ENCODE assay signal across 14 cellular contexts in genomic region chr3:113166357-113166718, GRCh38. TPM values are rescaled to one million over a fixed set of nuclear protein-coding genes. Genes with fewer than 3 reads are reported as not detected.
DNase-seq lines count a peak whose midpoint lies in the region; ATAC-seq and TF ChIP-seq lines count a peak whose summit lies in the region.
"Had no signal": no experiment of that assay in that cellular context is flagged by ENCODE, and none has a peak within 500 bp of the region (broad histone marks: within the 10 kb centered on the region; RNA-seq: fewer than 3 reads in every experiment).

No MANE protein-coding gene starts in this region.

- peak; percentile 20 for ATAC-seq in esophagus mucosa
- ATAC-seq: naive thymus-derived CD8-positive, alpha-beta T cell had no signal

- peaks cover 12 to 25% of the 10 kb centered on the region in 2 donors for H3K4me1 ChIP-seq in muscle layer of duodenum (ENCODE audit: control insufficient read depth in 1 of 2, insufficient read depth in 2 of 2, low read length in 2 of 2)
- peaks cover 35% of the 10 kb centered on the region for H3K4me1 ChIP-seq in stomach smooth muscle (ENCODE audit: control insufficient read depth, insufficient read depth, low read length)

- H3K27ac ChIP-seq in muscle layer of duodenum (ENCODE audit: low read length) = peak overlapping the region; percentile 82
- H3K27ac ChIP-seq in stomach smooth muscle (ENCODE audit: low read length) = peak overlapping the region; percentile 78
- H3K27ac ChIP-seq: C4-2B had no signal

- H3K36me3 ChIP-seq in muscle layer of duodenum (ENCODE audit: control insufficient read depth in 1 of 2, insufficient read depth in 2 of 2, low read length in 2 of 2) = no peaks in the 10 kb centered on the region
- no peaks in the 10 kb centered on the region for H3K36me3 ChIP-seq in stomach smooth muscle (ENCODE audit: control insufficient read depth in 2 of 2, insufficient read depth in 2 of 2, low read length in 2 of 2)

- H3K27me3 ChIP-seq in muscle layer of duodenum (ENCODE audit: low read depth, low read length) (no peaks in the 10 kb centered on the region), stomach smooth muscle (ENCODE audit: control insufficient read depth in 1 of 2, insufficient read depth in 2 of 2, low read length in 2 of 2) (no peaks in the 10 kb centered on the region)

- DNase-seq in NCI-H1048 (lab: John Stamatoyannopoulos, UW) (peak; percentile 85), NCI-H1436 (lab: John Stamatoyannopoulos, UW) (no peak), GF-D8 (lab: John Stamatoyannopoulos, UW) (no peak), GM10266 (ENCODE audit: extremely low spot score) (no peak), SK-N-DZ (ENCODE audit: low spot score) (no peak)
- DNase-seq: activated naive CD4-positive, alpha-beta T cell; KBM-7; naive thymus-derived CD8-positive, alpha-beta T cell; NCI-H187 treated with DMSO at 0.1 percent for 48 hours; NCI-H774 had no signal

- peak overlapping the region; percentile 64 to 71 for H3K9ac ChIP-seq in stomach smooth muscle (ENCODE audit: low read length in 2 of 2)

- H3K4me3 ChIP-seq in muscle layer of duodenum (ENCODE audit: low read depth in 1 of 2, low read length in 2 of 2) = no peak overlapping the region
- peak overlapping the region in 1 of 2 donors; percentile 55 for H3K4me3 ChIP-seq in stomach smooth muscle (ENCODE audit: low read length in 2 of 2)

- H3K9me3 ChIP-seq in muscle layer of duodenum (ENCODE audit: control insufficient read depth in 1 of 2, low read length in 2 of 2) = no peaks in the 10 kb centered on the region
- no peaks in the 10 kb centered on the region for H3K9me3 ChIP-seq in stomach smooth muscle (ENCODE audit: control insufficient read depth in 2 of 2, low read length in 2 of 2)

- TF ChIP-seq CTCF in GM10266 (IDR thresholded peaks at IDR 0.05; ENCODE audit: control insufficient read depth, insufficient read depth, low read depth, missing control alignments) = no peak

RNA-seq across cellular contexts. Expression of gene BOC, which starts 45.0 kb away (rescaled TPM):
- total RNA-seq in esophagus mucosa = 19.8 TPM
- polyA plus RNA-seq in SK-N-DZ (2014; cell fraction: cytosol; rRNA removed) = 4.7 and 5.0 TPM in 2 replicates
- 7.2 and 11.3 TPM in 2 replicates for polyA plus RNA-seq in SK-N-DZ (2014; cell fraction: nucleus; rRNA removed)
- total RNA-seq: naive thymus-derived CD8-positive, alpha-beta T cell had no signal
- polyA plus RNA-seq: naive thymus-derived CD8-positive, alpha-beta T cell had no signal
